16 cellular contexts compared by ENCODE assay signal in the genomic region with DNA sequence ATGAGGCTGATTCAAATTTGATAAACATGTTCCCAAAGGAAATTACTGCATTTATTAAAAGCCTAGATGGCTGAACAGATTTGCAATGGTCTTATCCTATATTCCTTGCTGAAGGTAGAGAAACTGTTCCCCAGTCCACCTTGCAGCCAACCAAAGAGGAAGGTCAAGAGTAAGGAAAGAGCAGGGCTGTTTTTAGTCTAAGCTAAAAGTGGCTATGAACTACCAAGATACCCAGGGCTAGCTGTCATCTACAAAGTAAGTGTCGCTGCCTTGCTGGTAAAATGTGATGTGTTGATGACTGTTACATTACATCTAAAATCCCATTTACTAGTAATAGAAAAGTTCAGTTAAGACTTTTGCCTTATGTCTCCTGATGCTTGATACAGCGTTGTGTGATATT.
DNase-seq lines count a peak whose midpoint lies in the region; ATAC-seq and TF ChIP-seq lines count a peak whose summit lies in the region.
"Had no signal": no experiment of that assay in that cellular context is flagged by ENCODE, and none has a peak within 500 bp of the region (broad histone marks: within the 10 kb centered on the region; RNA-seq: fewer than 3 reads in every experiment).

No MANE protein-coding gene starts in this region.

- no peaks in the 10 kb centered on the region for H3F3A ChIP-seq in GM23338 (replicated peaks; ENCODE audit: low read depth)
- H3F3A ChIP-seq in neural cell (ENCODE audit: insufficient read depth, low read length, poor library complexity, severe bottlenecking), result no peaks in the 10 kb centered on the region

- no peak for ATAC-seq in GM23338
- ATAC-seq: HepG2 had no signal

- CTCF ChIA-PET in A673 (lab: Charles Lee), result no interaction called here

- H3K27me3 ChIP-seq in GM23338 (ENCODE audit: insufficient read depth), result no peaks in the 10 kb centered on the region
- no peaks in the 10 kb centered on the region for H3K27me3 ChIP-seq in cardiac muscle cell
- no peaks in the 10 kb centered on the region for H3K27me3 ChIP-seq in left ventricle myocardium inferior (ENCODE audit: low read depth)
- no peaks in the 10 kb centered on the region for H3K27me3 ChIP-seq in neural cell (ENCODE audit: insufficient read depth, low read depth, low read length)
- no peaks in the 10 kb centered on the region for H3K27me3 ChIP-seq in vagina
- H3K27me3 ChIP-seq in A673 (replicated peaks; ENCODE audit: insufficient read depth, low read depth, low read length, poor library complexity), result no peaks in the 10 kb centered on the region

- intact Hi-C loops in left ventricle myocardium inferior (cut with micrococcal nuclease), result no loop called here
- intact Hi-C loops in vagina (cut with DNase I), result no loop called here
- intact Hi-C loops in A673 (cut with micrococcal nuclease; ENCODE audit: unreplicated experiment), result no loop called here

- TF ChIP-seq EP300 in neural cell (conservative IDR thresholded peaks at IDR 0.05; ENCODE audit: poor library complexity, severe bottlenecking), result no peak

- TF ChIP-seq POLR2A in vagina (IDR thresholded peaks at IDR 0.05), result no peak

- H3K4me1 ChIP-seq in GM23338 (ENCODE audit: insufficient read depth) (no peaks in the 10 kb centered on the region), cardiac muscle cell (ENCODE audit: low read depth) (peaks cover 40% of the 10 kb centered on the region), left ventricle myocardium inferior (peaks cover 76% of the 10 kb centered on the region), vagina (peaks cover 12% of the 10 kb centered on the region), A673 (ENCODE audit: insufficient read depth, low read length, poor library complexity, severe bottlenecking) (no peaks in the 10 kb centered on the region)

- no peaks in the 10 kb centered on the region for H3K36me3 ChIP-seq in GM23338 (ENCODE audit: insufficient read depth)
- H3K36me3 ChIP-seq in cardiac muscle cell, result no peaks in the 10 kb centered on the region
- H3K36me3 ChIP-seq in left ventricle myocardium inferior, result no peaks in the 10 kb centered on the region
- no peaks in the 10 kb centered on the region for H3K36me3 ChIP-seq in neural cell (ENCODE audit: insufficient read depth, low read length)
- H3K36me3 ChIP-seq in vagina, result no peaks in the 10 kb centered on the region
- H3K36me3 ChIP-seq in A673 (ENCODE audit: insufficient read depth, low read length, poor library complexity, severe bottlenecking), result no peaks in the 10 kb centered on the region

- no peak overlapping the region for H3K4me3 Mint-ChIP-seq in GM23338
- H3K4me3 Mint-ChIP-seq: CD4-positive, alpha-beta T cell; IgD-negative memory B cell had no signal

- H4K20me1 ChIP-seq in GM23338 (replicated peaks; ENCODE audit: insufficient read depth), result no peaks in the 10 kb centered on the region
- no peaks in the 10 kb centered on the region for H4K20me1 ChIP-seq in neural cell (ENCODE audit: insufficient read depth)

- H3K36me3 Mint-ChIP-seq in GM23338 (ENCODE audit: low read depth), result no peaks in the 10 kb centered on the region
- H3K36me3 Mint-ChIP-seq: IgD-negative memory B cell had no signal

- H3K4me2 ChIP-seq in GM23338 (no peak overlapping the region), neural cell (ENCODE audit: low read length) (no peak overlapping the region)

- H3K9me2 ChIP-seq in GM23338 (ENCODE audit: insufficient read depth) (no peaks in the 10 kb centered on the region), neural cell (ENCODE audit: insufficient read depth, low read length) (no peaks in the 10 kb centered on the region)

- TF ChIP-seq RAD21 in neural cell (conservative IDR thresholded peaks at IDR 0.05), result no peak

- POLR2A ChIA-PET in A673 (lab: Charles Lee; ENCODE audit: low non-redundant PET), result no interaction called here

- no peak for TF ChIP-seq CTCF in GM23338 (conservative IDR thresholded peaks at IDR 0.05; ENCODE audit: low read depth in 2 of 2)
- no peak for TF ChIP-seq CTCF in cardiac muscle cell (IDR thresholded peaks at IDR 0.05; ENCODE audit: low read depth, low read length)
- no peak for TF ChIP-seq CTCF in left ventricle myocardium inferior (IDR thresholded peaks at IDR 0.05; ENCODE audit: borderline replicate concordance)
- no peak for TF ChIP-seq CTCF in neural cell (IDR thresholded peaks at IDR 0.05; ENCODE audit: poor library complexity, severe bottlenecking)
- TF ChIP-seq CTCF in vagina (IDR thresholded peaks at IDR 0.05), result no peak
- no peak for TF ChIP-seq CTCF in A673 (conservative IDR thresholded peaks at IDR 0.05; ENCODE audit: low read depth, low read length)

- H3K79me2 ChIP-seq in GM23338 (replicated peaks; ENCODE audit: insufficient read depth) (no peaks in the 10 kb centered on the region), neural cell (replicated peaks; ENCODE audit: insufficient read depth, low read length) (no peaks in the 10 kb centered on the region)

- H2AFZ ChIP-seq in GM23338 (0 out of 2 replicates have a peak overlapping the region, but pooled peaks have one; percentile 64), neural cell (ENCODE audit: low read depth, low read length) (no peak overlapping the region)
- H2AFZ ChIP-seq: GM23248 had no signal

- H3K4me3 ChIP-seq in GM23338, result no peak overlapping the region
- no peak overlapping the region for H3K4me3 ChIP-seq in cardiac muscle cell
- no peak overlapping the region for H3K4me3 ChIP-seq in left ventricle myocardium inferior
- H3K4me3 ChIP-seq in neural cell (ENCODE audit: low read length), result no peak overlapping the region
- H3K4me3 ChIP-seq in vagina, result no peak overlapping the region
- no peak overlapping the region for H3K4me3 ChIP-seq in A673 (ENCODE audit: low read depth, low read length, poor library complexity, severe bottlenecking)
- H3K4me3 ChIP-seq: GM23248 had no signal

- no peak overlapping the region for H3K27ac Mint-ChIP-seq in GM23338
- H3K27ac Mint-ChIP-seq: CD4-positive, alpha-beta T cell; IgD-negative memory B cell had no signal

- H3K9me3 Mint-ChIP-seq in GM23338, result no peaks in the 10 kb centered on the region
- H3K9me3 Mint-ChIP-seq: CD4-positive, alpha-beta T cell; IgD-negative memory B cell had no signal

- H3K27me3 Mint-ChIP-seq in GM23338 (ENCODE audit: insufficient read depth, low read depth, poor library complexity), result no peaks in the 10 kb centered on the region
- H3K27me3 Mint-ChIP-seq: IgD-negative memory B cell had no signal

- DNase-seq in GM23338 (ENCODE audit: low spot score), result no peak
- DNase-seq in cardiac muscle cell (ENCODE audit: low read depth in 1 of 2, low spot score in 1 of 2), result no peak
- no peak for DNase-seq in left ventricle myocardium inferior
- DNase-seq in vagina (ENCODE audit: extremely low spot score in 2 of 2), result no peak
- no peak for DNase-seq in A673 (ENCODE audit: low spot score)
- DNase-seq: AML-193; CD4-positive, alpha-beta T cell; DMS153; DMS79; GDM1; HCEC 1CT had no signal

- no peak overlapping the region for H3K27ac ChIP-seq in GM23338 (ENCODE audit: low read depth)
- peak overlapping the region; percentile 34 for H3K27ac ChIP-seq in cardiac muscle cell
- peak overlapping the region; percentile 53 for H3K27ac ChIP-seq in left ventricle myocardium inferior (replicated peaks)
- peak overlapping the region; percentile 47 for H3K27ac ChIP-seq in neural cell (ENCODE audit: low read length)
- H3K27ac ChIP-seq in vagina, result no peak overlapping the region
- no peak overlapping the region for H3K27ac ChIP-seq in A673 (ENCODE audit: low read depth, low read length, poor library complexity, severe bottlenecking)
- H3K27ac ChIP-seq: C4-2B, GM23248 had no signal

- peaks cover 3% of the 10 kb centered on the region; the same call in 1 of the 3 replicates for H3K4me1 Mint-ChIP-seq in GM23338
- H3K4me1 Mint-ChIP-seq: IgD-negative memory B cell had no signal

- BruUV-seq in A673 (replicated peaks; lab: Mats Ljungman, UMichigan), result no TSS peak

- no peak overlapping the region for H3K9ac ChIP-seq in neural cell (ENCODE audit: low read length)
- H3K9ac ChIP-seq: GM23248 had no signal

- H3K9me3 ChIP-seq in cardiac muscle cell (ENCODE audit: low read depth) (no peaks in the 10 kb centered on the region), left ventricle myocardium inferior (replicated peaks) (no peaks in the 10 kb centered on the region), neural cell (ENCODE audit: low read length) (no peaks in the 10 kb centered on the region), vagina (no peaks in the 10 kb centered on the region), A673 (ENCODE audit: low read depth, low read length, poor library complexity, severe bottlenecking) (no peaks in the 10 kb centered on the region)

TF ChIP-seq in GM23338, 12 proteins besides CTCF, POLR2A, EP300 and RAD21 (continues in another document):
- no peak for TF ChIP-seq NANOG (IDR thresholded peaks at IDR 0.05; ENCODE audit: borderline replicate concordance)
- TF ChIP-seq ZNF114 (CRISPR knock-in tag; IDR thresholded peaks at IDR 0.05), result no peak
- no peak for TF ChIP-seq CREB1 (CRISPR knock-in tag; IDR thresholded peaks at IDR 0.05; ENCODE audit: low read depth)
- no peak for TF ChIP-seq POLR2AphosphoS5 (IDR thresholded peaks at IDR 0.05; ENCODE audit: low read depth)
- no peak for TF ChIP-seq JUNB (IDR thresholded peaks at IDR 0.05; ENCODE audit: unreplicated experiment)
- no peak for TF ChIP-seq ZNF331 (CRISPR knock-in tag; IDR thresholded peaks at IDR 0.05; ENCODE audit: low read depth)
- no peak for TF ChIP-seq EZH2phosphoT487 (IDR thresholded peaks at IDR 0.05; ENCODE audit: unreplicated experiment)

TF ChIP-seq in neural cell, 6 proteins besides CTCF, POLR2A, EP300 and RAD21 (continues in another document):
- TF ChIP-seq, protein P1, sequence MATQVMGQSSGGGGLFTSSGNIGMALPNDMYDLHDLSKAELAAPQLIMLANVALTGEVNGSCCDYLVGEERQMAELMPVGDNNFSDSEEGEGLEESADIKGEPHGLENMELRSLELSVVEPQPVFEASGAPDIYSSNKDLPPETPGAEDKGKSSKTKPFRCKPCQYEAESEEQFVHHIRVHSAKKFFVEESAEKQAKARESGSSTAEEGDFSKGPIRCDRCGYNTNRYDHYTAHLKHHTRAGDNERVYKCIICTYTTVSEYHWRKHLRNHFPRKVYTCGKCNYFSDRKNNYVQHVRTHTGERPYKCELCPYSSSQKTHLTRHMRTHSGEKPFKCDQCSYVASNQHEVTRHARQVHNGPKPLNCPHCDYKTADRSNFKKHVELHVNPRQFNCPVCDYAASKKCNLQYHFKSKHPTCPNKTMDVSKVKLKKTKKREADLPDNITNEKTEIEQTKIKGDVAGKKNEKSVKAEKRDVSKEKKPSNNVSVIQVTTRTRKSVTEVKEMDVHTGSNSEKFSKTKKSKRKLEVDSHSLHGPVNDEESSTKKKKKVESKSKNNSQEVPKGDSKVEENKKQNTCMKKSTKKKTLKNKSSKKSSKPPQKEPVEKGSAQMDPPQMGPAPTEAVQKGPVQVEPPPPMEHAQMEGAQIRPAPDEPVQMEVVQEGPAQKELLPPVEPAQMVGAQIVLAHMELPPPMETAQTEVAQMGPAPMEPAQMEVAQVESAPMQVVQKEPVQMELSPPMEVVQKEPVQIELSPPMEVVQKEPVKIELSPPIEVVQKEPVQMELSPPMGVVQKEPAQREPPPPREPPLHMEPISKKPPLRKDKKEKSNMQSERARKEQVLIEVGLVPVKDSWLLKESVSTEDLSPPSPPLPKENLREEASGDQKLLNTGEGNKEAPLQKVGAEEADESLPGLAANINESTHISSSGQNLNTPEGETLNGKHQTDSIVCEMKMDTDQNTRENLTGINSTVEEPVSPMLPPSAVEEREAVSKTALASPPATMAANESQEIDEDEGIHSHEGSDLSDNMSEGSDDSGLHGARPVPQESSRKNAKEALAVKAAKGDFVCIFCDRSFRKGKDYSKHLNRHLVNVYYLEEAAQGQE (IDR thresholded peaks at IDR 0.05; ENCODE audit: borderline replicate concordance), result no peak

Comparison
In these comparisons a context has a peak if more than half of its experiments do, and no peak if none do; other contexts are left out.
1. H3K27ac ChIP-seq: peak in cardiac muscle cell (single experiment), left ventricle myocardium inferior (single experiment) and neural cell (single experiment); none in GM23338 (single experiment), vagina (single experiment) and A673 (single experiment).